18 cellular contexts compared by ENCODE assay signal in the genomic region with DNA sequence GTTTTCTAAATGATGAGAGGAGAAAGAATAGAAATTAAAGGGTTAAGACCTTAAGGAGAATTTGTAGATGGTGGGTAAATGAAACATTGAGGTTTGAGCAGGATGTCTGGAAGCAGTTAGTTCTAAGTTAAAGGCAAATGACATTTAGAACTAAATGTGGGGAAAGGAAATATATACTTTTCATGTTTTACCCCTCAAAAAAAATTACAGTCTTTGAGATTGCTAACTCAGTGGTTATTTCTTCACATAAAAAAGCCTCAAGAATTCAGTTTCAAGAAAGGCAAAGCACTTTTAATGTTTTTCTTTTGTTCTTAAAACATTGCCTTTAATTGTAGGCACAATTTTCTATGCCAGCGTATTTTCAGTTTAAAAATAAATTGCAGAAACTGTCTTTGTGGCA.
DNase-seq lines count a peak whose midpoint lies in the region; ATAC-seq, FAIRE-seq and TF ChIP-seq lines count a peak whose summit lies in the region.
"Had no signal": no experiment of that assay in that cellular context is flagged by ENCODE, and none has a peak within 500 bp of the region (broad histone marks: within the 10 kb centered on the region; RNA-seq: fewer than 3 reads in every experiment).

No MANE protein-coding gene starts in this region.

- H3K9me3 ChIP-seq in KOPT-K1 (ENCODE audit: insufficient read depth, low read length, poor library complexity, severe bottlenecking) = no peaks in the 10 kb centered on the region

- POLR2A ChIA-PET in naive thymus-derived CD8-positive, alpha-beta T cell (lab: Charles Lee) = no interaction called here

- H3K27ac ChIP-seq in KOPT-K1 (ENCODE audit: low read depth, low read length, poor library complexity, severe bottlenecking) = peak overlapping the region; percentile 59
- H3K27ac ChIP-seq: 22Rv1 had no signal

- FAIRE-seq in H54 (lab: Jason Lieb, UNC) = no peak
- FAIRE-seq: HTR-8/SVneo, RCC 7860 had no signal

- DNase-seq in AG10803 (ENCODE audit: low read depth) = peak; percentile 17
- DNase-seq in naive thymus-derived CD8-positive, alpha-beta T cell = peak in 3 of 10 donors; percentile 9 to 33 (median 18)
- DNase-seq in AML-193 (lab: John Stamatoyannopoulos, UW) = no peak
- DNase-seq in H54 (ENCODE audit: insufficient read length, low spot score) = no peak
- DNase-seq in activated CD4-positive, CD25-positive, alpha-beta regulatory T cell treated with anti-CD3 and anti-CD28 coated beads, Interleukin-2, amount 50 U/mL, for 72 hours = no peak
- DNase-seq: EL, H9, IMR-90, NCI-H1092 treated with DMSO at 0.1 percent for 48 hours, NCI-H2081 treated with DMSO at 0.1 percent for 48 hours, NCI-H446 treated with DMSO at 0.1 percent for 48 hours had no signal

- H3K36me3 ChIP-seq in KOPT-K1 (ENCODE audit: insufficient read depth, low read length) = no peaks in the 10 kb centered on the region

- no peak overlapping the region for H3K4me3 ChIP-seq in AG10803 (ENCODE audit: low read length)

- H3K36me3 Mint-ChIP-seq in brain = no peaks in the 10 kb centered on the region
- no peaks in the 10 kb centered on the region for H3K36me3 Mint-ChIP-seq in naive thymus-derived CD8-positive, alpha-beta T cell

- peaks cover 42% of the 10 kb centered on the region for H3K4me1 Mint-ChIP-seq in brain
- peaks cover 7 to 23% (median 19%) of the 10 kb centered on the region in 4 donors for H3K4me1 Mint-ChIP-seq in naive thymus-derived CD8-positive, alpha-beta T cell
- H3K4me1 Mint-ChIP-seq: B cell had no signal

- H3K4me3 Mint-ChIP-seq in brain = peak overlapping the region in 3 of 5 experiments; percentile 14 to 51 (median 36)
- peak overlapping the region in 7 of 10 donors; percentile 6 to 53 (median 36) for H3K4me3 Mint-ChIP-seq in naive thymus-derived CD8-positive, alpha-beta T cell
- H3K4me3 Mint-ChIP-seq: B cell, H9 had no signal

- H3K27ac Mint-ChIP-seq in brain = peak overlapping the region in 3 of 5 experiments; percentile 36 to 72 (median 57)
- H3K27ac Mint-ChIP-seq in naive thymus-derived CD8-positive, alpha-beta T cell = peak overlapping the region in 6 of 10 donors; percentile 11 to 78 (median 56)
- H3K27ac Mint-ChIP-seq: B cell had no signal

- TF ChIP-seq CTCF in AG10803 (conservative IDR thresholded peaks at IDR 0.05; ENCODE audit: low read length) (no peak), brain (conservative IDR thresholded peaks at IDR 0.05) (no peak)

- peak in 1 of 2 donors; percentile 40 for ATAC-seq in naive thymus-derived CD8-positive, alpha-beta T cell
- no peak for ATAC-seq in HG02840 (IDR thresholded peaks at IDR 0.05; ENCODE audit: low FRiP score, unreplicated experiment)

- TF ChIP-seq POLR2A in H54 (IDR thresholded peaks at IDR 0.05; ENCODE audit: low read depth, low read length) = no peak

- H3K27me3 Mint-ChIP-seq in brain = no peaks in the 10 kb centered on the region
- peaks cover 0 to 4% (median 0%) of the 10 kb centered on the region in 5 donors for H3K27me3 Mint-ChIP-seq in naive thymus-derived CD8-positive, alpha-beta T cell
- H3K27me3 Mint-ChIP-seq: B cell had no signal

- no peaks in the 10 kb centered on the region for H3K9me3 Mint-ChIP-seq in brain
- H3K9me3 Mint-ChIP-seq in naive thymus-derived CD8-positive, alpha-beta T cell = no peaks in the 10 kb centered on the region
- H3K9me3 Mint-ChIP-seq: H9 had no signal
